ENCODE assay signal across 1 cellular context in the genomic region with DNA sequence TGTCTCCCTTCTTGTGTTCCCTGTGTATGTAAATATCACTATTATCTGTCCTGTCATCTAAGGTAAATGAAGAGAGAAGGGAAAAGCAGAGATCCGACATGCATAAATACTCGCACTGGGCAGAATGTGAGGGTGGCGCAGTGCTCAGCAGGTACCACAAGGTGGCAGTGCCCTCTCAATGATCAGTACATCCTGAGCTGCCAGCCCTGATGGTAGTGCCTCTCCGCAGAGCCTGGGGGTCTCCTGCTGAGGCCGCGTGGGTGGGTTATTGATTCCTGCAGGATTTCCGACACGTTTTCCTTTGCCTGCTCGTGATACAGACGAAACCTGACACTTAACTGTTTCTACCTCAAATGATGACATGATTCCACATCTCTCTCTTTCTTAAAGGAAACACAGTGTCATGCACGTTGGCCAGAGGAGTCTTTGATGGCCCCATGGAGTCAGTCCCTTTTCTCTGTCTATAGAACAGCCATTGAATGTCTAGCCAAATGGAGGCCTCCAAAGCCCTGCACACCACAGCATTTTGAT.
A peak's percentile ranks its signal among the peaks of the same experiment; 100 is the strongest.
TF ChIP-seq lines count a peak whose summit lies in the region.

No MANE protein-coding gene starts in this region.

TF ChIP-seq in GM12878, 131 proteins besides CTCF, POLR2A, EP300 and RAD21:
- TF ChIP-seq, protein P1, sequence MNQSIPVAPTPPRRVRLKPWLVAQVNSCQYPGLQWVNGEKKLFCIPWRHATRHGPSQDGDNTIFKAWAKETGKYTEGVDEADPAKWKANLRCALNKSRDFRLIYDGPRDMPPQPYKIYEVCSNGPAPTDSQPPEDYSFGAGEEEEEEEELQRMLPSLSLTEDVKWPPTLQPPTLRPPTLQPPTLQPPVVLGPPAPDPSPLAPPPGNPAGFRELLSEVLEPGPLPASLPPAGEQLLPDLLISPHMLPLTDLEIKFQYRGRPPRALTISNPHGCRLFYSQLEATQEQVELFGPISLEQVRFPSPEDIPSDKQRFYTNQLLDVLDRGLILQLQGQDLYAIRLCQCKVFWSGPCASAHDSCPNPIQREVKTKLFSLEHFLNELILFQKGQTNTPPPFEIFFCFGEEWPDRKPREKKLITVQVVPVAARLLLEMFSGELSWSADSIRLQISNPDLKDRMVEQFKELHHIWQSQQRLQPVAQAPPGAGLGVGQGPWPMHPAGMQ (IDR thresholded peaks at IDR 0.05; ENCODE audit: borderline replicate concordance), result no peak
- TF ChIP-seq SUPT20H (IDR thresholded peaks at IDR 0.05; ENCODE audit: borderline replicate concordance, control insufficient read depth, low read depth, low read length), result no peak
- TF ChIP-seq MXI1 (IDR thresholded peaks at IDR 0.05; ENCODE audit: low read depth, low read length), result no peak
- TF ChIP-seq CREM (IDR thresholded peaks at IDR 0.05; ENCODE audit: low read depth), result no peak
- no peak for TF ChIP-seq RELA (IDR thresholded peaks at IDR 0.05; ENCODE audit: borderline replicate concordance, partially characterized antibody)
- TF ChIP-seq KLF5 (IDR thresholded peaks at IDR 0.05; ENCODE audit: partially characterized antibody), result no peak
- no peak for TF ChIP-seq SP1 (IDR thresholded peaks at IDR 0.05; ENCODE audit: low read depth, low read length)
- TF ChIP-seq FOS (IDR thresholded peaks at IDR 0.05; ENCODE audit: borderline replicate concordance, extremely low read depth, insufficient read length), result no peak
- TF ChIP-seq, protein P2, sequence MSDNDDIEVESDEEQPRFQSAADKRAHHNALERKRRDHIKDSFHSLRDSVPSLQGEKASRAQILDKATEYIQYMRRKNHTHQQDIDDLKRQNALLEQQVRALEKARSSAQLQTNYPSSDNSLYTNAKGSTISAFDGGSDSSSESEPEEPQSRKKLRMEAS (IDR thresholded peaks at IDR 0.05; ENCODE audit: low read depth, low read length), result 0 out of 2 replicates have a peak, but pooled peaks have one; percentile 25
- TF ChIP-seq SMC3 (IDR thresholded peaks at IDR 0.05; ENCODE audit: borderline replicate concordance, low read length), result peak; percentile 94
- TF ChIP-seq BRCA1 (IDR thresholded peaks at IDR 0.05; ENCODE audit: low read depth, low read length), result no peak
- TF ChIP-seq EED (IDR thresholded peaks at IDR 0.05; ENCODE audit: low read depth), result no peak
- TF ChIP-seq, protein P3, sequence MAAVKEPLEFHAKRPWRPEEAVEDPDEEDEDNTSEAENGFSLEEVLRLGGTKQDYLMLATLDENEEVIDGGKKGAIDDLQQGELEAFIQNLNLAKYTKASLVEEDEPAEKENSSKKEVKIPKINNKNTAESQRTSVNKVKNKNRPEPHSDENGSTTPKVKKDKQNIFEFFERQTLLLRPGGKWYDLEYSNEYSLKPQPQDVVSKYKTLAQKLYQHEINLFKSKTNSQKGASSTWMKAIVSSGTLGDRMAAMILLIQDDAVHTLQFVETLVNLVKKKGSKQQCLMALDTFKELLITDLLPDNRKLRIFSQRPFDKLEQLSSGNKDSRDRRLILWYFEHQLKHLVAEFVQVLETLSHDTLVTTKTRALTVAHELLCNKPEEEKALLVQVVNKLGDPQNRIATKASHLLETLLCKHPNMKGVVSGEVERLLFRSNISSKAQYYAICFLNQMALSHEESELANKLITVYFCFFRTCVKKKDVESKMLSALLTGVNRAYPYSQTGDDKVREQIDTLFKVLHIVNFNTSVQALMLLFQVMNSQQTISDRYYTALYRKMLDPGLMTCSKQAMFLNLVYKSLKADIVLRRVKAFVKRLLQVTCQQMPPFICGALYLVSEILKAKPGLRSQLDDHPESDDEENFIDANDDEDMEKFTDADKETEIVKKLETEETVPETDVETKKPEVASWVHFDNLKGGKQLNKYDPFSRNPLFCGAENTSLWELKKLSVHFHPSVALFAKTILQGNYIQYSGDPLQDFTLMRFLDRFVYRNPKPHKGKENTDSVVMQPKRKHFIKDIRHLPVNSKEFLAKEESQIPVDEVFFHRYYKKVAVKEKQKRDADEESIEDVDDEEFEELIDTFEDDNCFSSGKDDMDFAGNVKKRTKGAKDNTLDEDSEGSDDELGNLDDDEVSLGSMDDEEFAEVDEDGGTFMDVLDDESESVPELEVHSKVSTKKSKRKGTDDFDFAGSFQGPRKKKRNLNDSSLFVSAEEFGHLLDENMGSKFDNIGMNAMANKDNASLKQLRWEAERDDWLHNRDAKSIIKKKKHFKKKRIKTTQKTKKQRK (IDR thresholded peaks at IDR 0.05; ENCODE audit: low read depth, low read length), result no peak
- TF ChIP-seq POU2F2 (IDR thresholded peaks at IDR 0.05; ENCODE audit: borderline replicate concordance, low read depth, low read length), result peak; percentile 75; the same call in 1 of the 3 replicates
- no peak for TF ChIP-seq HDAC2 (IDR thresholded peaks at IDR 0.05)
- TF ChIP-seq IRF4 (IDR thresholded peaks at IDR 0.05; ENCODE audit: low read depth, low read length), result 0 out of 2 replicates have a peak, but pooled peaks have one; percentile 20
- TF ChIP-seq SMARCA5 (IDR thresholded peaks at IDR 0.05), result 0 out of 2 replicates have a peak, but pooled peaks have one; percentile 50
- no peak for TF ChIP-seq FOXM1 (IDR thresholded peaks at IDR 0.05; ENCODE audit: low read depth, low read length)
- TF ChIP-seq, protein P4, sequence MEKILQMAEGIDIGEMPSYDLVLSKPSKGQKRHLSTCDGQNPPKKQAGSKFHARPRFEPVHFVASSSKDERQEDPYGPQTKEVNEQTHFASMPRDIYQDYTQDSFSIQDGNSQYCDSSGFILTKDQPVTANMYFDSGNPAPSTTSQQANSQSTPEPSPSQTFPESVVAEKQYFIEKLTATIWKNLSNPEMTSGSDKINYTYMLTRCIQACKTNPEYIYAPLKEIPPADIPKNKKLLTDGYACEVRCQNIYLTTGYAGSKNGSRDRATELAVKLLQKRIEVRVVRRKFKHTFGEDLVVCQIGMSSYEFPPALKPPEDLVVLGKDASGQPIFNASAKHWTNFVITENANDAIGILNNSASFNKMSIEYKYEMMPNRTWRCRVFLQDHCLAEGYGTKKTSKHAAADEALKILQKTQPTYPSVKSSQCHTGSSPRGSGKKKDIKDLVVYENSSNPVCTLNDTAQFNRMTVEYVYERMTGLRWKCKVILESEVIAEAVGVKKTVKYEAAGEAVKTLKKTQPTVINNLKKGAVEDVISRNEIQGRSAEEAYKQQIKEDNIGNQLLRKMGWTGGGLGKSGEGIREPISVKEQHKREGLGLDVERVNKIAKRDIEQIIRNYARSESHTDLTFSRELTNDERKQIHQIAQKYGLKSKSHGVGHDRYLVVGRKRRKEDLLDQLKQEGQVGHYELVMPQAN (conservative IDR thresholded peaks at IDR 0.05), result no peak; the same call in 1 of the 2 replicates
- TF ChIP-seq, protein P5, sequence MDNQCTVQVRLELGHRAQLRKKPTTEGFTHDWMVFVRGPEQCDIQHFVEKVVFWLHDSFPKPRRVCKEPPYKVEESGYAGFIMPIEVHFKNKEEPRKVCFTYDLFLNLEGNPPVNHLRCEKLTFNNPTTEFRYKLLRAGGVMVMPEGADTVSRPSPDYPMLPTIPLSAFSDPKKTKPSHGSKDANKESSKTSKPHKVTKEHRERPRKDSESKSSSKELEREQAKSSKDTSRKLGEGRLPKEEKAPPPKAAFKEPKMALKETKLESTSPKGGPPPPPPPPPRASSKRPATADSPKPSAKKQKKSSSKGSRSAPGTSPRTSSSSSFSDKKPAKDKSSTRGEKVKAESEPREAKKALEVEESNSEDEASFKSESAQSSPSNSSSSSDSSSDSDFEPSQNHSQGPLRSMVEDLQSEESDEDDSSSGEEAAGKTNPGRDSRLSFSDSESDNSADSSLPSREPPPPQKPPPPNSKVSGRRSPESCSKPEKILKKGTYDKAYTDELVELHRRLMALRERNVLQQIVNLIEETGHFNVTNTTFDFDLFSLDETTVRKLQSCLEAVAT (IDR thresholded peaks at IDR 0.05), result no peak
- no peak for TF ChIP-seq BMI1 (IDR thresholded peaks at IDR 0.05; ENCODE audit: borderline replicate concordance)
- TF ChIP-seq TAF1 (IDR thresholded peaks at IDR 0.05; ENCODE audit: borderline replicate concordance, low read depth, low read length), result no peak
- peak; percentile 56 for TF ChIP-seq YY1 (IDR thresholded peaks at IDR 0.05; ENCODE audit: low read depth, low read length)
- TF ChIP-seq, protein P6, sequence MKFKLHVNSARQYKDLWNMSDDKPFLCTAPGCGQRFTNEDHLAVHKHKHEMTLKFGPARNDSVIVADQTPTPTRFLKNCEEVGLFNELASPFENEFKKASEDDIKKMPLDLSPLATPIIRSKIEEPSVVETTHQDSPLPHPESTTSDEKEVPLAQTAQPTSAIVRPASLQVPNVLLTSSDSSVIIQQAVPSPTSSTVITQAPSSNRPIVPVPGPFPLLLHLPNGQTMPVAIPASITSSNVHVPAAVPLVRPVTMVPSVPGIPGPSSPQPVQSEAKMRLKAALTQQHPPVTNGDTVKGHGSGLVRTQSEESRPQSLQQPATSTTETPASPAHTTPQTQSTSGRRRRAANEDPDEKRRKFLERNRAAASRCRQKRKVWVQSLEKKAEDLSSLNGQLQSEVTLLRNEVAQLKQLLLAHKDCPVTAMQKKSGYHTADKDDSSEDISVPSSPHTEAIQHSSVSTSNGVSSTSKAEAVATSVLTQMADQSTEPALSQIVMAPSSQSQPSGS (IDR thresholded peaks at IDR 0.05; ENCODE audit: low read length), result no peak
- TF ChIP-seq RCOR1 (conservative IDR thresholded peaks at IDR 0.05; ENCODE audit: low read depth, low read length), result no peak
- no peak for TF ChIP-seq JUND (IDR thresholded peaks at IDR 0.05; ENCODE audit: low read depth, low read length)
- TF ChIP-seq SPI1 (IDR thresholded peaks at IDR 0.05; ENCODE audit: borderline replicate concordance, insufficient read depth, low read depth, low read length), result no peak
- TF ChIP-seq PAX8 (IDR thresholded peaks at IDR 0.05), result no peak
TF ChIP-seq in GM12878: peak in this region for 6.
